ENCODE assay signal across 1 cellular context in the genomic region with DNA sequence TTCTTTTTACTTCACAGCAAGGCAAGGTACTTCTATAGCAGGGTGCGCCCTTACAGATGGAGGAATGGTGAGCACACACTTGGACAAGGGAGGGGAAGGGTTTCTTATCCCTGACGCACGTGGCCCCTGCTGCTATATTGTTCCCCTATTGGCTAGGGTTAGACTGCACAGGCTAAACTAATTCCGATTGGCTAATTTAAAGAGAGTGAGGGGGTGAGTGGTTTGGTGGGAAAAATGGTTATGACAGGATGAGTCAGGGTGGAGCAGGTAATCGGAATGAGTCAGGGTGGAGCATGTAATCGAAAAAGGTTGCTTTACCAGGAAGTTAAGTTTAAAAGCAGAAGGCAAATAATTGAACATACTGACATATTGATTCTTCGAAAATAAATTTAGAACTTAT.
TF ChIP-seq lines count a peak whose summit lies in the region.

No MANE protein-coding gene starts in this region.

TF ChIP-seq in K562, 482 proteins besides CTCF, POLR2A, EP300 and RAD21:
- TF ChIP-seq TCF7 (IDR thresholded peaks at IDR 0.05; ENCODE audit: borderline replicate concordance): no peak
- TF ChIP-seq, protein P1, sequence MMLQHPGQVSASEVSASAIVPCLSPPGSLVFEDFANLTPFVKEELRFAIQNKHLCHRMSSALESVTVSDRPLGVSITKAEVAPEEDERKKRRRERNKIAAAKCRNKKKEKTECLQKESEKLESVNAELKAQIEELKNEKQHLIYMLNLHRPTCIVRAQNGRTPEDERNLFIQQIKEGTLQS (IDR thresholded peaks at IDR 0.05): peak; percentile 14; the same call in 1 of the 2 replicates
- TF ChIP-seq, protein P1 (CRISPR knock-in tag; conservative IDR thresholded peaks at IDR 0.05): no peak
- TF ChIP-seq MYBL2 (IDR thresholded peaks at IDR 0.05; ENCODE audit: low read depth): peak; percentile 42; the same call in 1 of the 2 replicates
- TF ChIP-seq MYBL2 (CRISPR knock-in tag; IDR thresholded peaks at IDR 0.05; ENCODE audit: borderline replicate concordance): no peak
